ENCODE assay signal across 8 cellular contexts in genomic region chr9:132945186-132946130, GRCh38. TPM values are rescaled to one million over a fixed set of nuclear protein-coding genes. Genes with fewer than 3 reads are reported as not detected.
DNase-seq lines count a peak whose midpoint lies in the region; ATAC-seq and TF ChIP-seq lines count a peak whose summit lies in the region.

No MANE protein-coding gene starts in this region.

- peak overlapping the region; percentile 87 for H3K4me2 ChIP-seq in skeletal muscle satellite cell (ENCODE audit: low read length)

- H3K36me3 ChIP-seq in SJCRH30 (no peaks in the 10 kb centered on the region), skeletal muscle satellite cell (ENCODE audit: insufficient read depth, low read length) (no peaks in the 10 kb centered on the region)

- H3K9me3 ChIP-seq in SJCRH30 (replicated peaks) (no peaks in the 10 kb centered on the region), skeletal muscle satellite cell (replicated peaks; ENCODE audit: low read length) (no peaks in the 10 kb centered on the region)

- DNase-seq in SJCRH30 = peak in 1 of 2 experiments; percentile 24
- no peak for DNase-seq in foreskin fibroblast
- DNase-seq in NCI-H187 treated with DMSO at 0.1 percent for 48 hours (lab: John Stamatoyannopoulos, UW) = no peak
- DNase-seq in UCSD-AML1 (lab: John Stamatoyannopoulos, UW; ENCODE audit: unreplicated experiment) = no peak
- no peak for DNase-seq in DMS79 treated with DMSO at 0.1 percent for 48 hours (lab: John Stamatoyannopoulos, UW)
- no peak for DNase-seq in left lobe of liver (ENCODE audit: low spot score)

- H3K27ac ChIP-seq in SJCRH30 = peak overlapping the region; percentile 100

- H3K27me3 ChIP-seq in SJCRH30 = no peaks in the 10 kb centered on the region
- H3K27me3 ChIP-seq in skeletal muscle satellite cell (ENCODE audit: control insufficient read depth, insufficient read depth, low read length) = no peaks in the 10 kb centered on the region

- H3K4me3 ChIP-seq in SJCRH30 = peak overlapping the region; percentile 95
- H3K4me3 ChIP-seq in foreskin fibroblast (ENCODE audit: low read depth in 1 of 2, low read length in 2 of 2) = peak overlapping the region; percentile 58 to 80
- H3K4me3 ChIP-seq in skeletal muscle satellite cell (ENCODE audit: low read length) = peak overlapping the region; percentile 75

- H3K4me1 ChIP-seq in SJCRH30 (peaks cover 27% of the 10 kb centered on the region), skeletal muscle satellite cell (ENCODE audit: control insufficient read depth, insufficient read depth, low read length) (peaks cover 33% of the 10 kb centered on the region)

- H3K9ac ChIP-seq in skeletal muscle satellite cell (ENCODE audit: low read depth, low read length) = peak overlapping the region; percentile 98

- ATAC-seq in GM19351 (IDR thresholded peaks at IDR 0.05; ENCODE audit: unreplicated experiment) = peak; percentile 17
- ATAC-seq in left lobe of liver = no peak

- TF ChIP-seq CTCF in foreskin fibroblast (IDR thresholded peaks at IDR 0.05; ENCODE audit: low read depth, low read length) = no peak

RNA-seq across cellular contexts. Expression of gene TSC1, which starts 1.0 kb away (rescaled TPM):
- total RNA-seq in SJCRH30 (2014; rRNA removed; shearing (Covaris generic)) = 40.5 and 44.5 TPM in 2 replicates
- 36.5 and 46.1 TPM in 2 replicates for total RNA-seq in skeletal muscle satellite cell (2012; rRNA removed)
- 16.8 TPM for total RNA-seq in left lobe of liver

RNA-seq across cellular contexts. Expression of gene GFI1B, which starts 33.0 kb away (rescaled TPM):
- 0.13 and 0.53 TPM in 2 replicates for total RNA-seq in SJCRH30 (2014; rRNA removed; shearing (Covaris generic))
- not detected in 2 replicates for total RNA-seq in skeletal muscle satellite cell (2012; rRNA removed)
- 0.15 TPM for total RNA-seq in left lobe of liver
